Comparison of ENCODE assay signal across 8 cellular contexts in genomic region chr22:42960146-42960509, GRCh38. TPM values are rescaled to one million over a fixed set of nuclear protein-coding genes. Genes with fewer than 3 reads are reported as not detected.
DNase-seq lines count a peak whose midpoint lies in the region; ATAC-seq lines count a peak whose summit lies in the region.

No MANE protein-coding gene starts in this region.

- H3K36me3 Mint-ChIP-seq in effector memory CD8-positive, alpha-beta T cell (ENCODE audit: insufficient read depth), result peaks cover 9% of the 10 kb centered on the region
- H3K36me3 Mint-ChIP-seq in naive thymus-derived CD4-positive, alpha-beta T cell, result peaks cover 4 to 23% (median 8%) of the 10 kb centered on the region in 5 donors

- peaks cover 43% of the 10 kb centered on the region for H3K4me1 ChIP-seq in BLaER1
- H3K4me1 ChIP-seq in naive thymus-derived CD4-positive, alpha-beta T cell (ENCODE audit: control insufficient read depth in 2 of 2, insufficient read depth in 2 of 2, low read length in 2 of 2), result peaks cover 0 to 23% of the 10 kb centered on the region in 2 donors

- no peaks in the 10 kb centered on the region for H3K27me3 Mint-ChIP-seq in effector memory CD8-positive, alpha-beta T cell
- H3K27me3 Mint-ChIP-seq in naive thymus-derived CD4-positive, alpha-beta T cell, result no peaks in the 10 kb centered on the region

- DNase-seq in OCI-M1 (lab: John Stamatoyannopoulos, UW) (peak; percentile 66), NOMO-1 treated with DMSO at 0.1 percent for 48 hours (lab: John Stamatoyannopoulos, UW; ENCODE audit: unreplicated experiment) (no peak), NCI-H526 treated with DMSO at 0.1 percent for 48 hours (lab: John Stamatoyannopoulos, UW) (no peak)
- no peak for DNase-seq in effector memory CD8-positive, alpha-beta T cell
- no peak for DNase-seq in naive thymus-derived CD4-positive, alpha-beta T cell
- DNase-seq in stimulated activated naive CD4-positive, alpha-beta T cell treated with Interleukin-2 at 50 U/mL for 16 hours (lab: John Stamatoyannopoulos, UW), result no peak

- intact Hi-C loops in naive thymus-derived CD4-positive, alpha-beta T cell (cut with micrococcal nuclease), result loop anchor here in 1 of 2 donors (5.0 kb wide), 1 partner anchor 57 kb away; the partner anchor contains the start of gene PACSIN2

- H3K27me3 ChIP-seq in BLaER1, result no peaks in the 10 kb centered on the region
- H3K27me3 ChIP-seq in naive thymus-derived CD4-positive, alpha-beta T cell (ENCODE audit: control insufficient read depth in 2 of 2, insufficient read depth in 2 of 2, low read length in 2 of 2), result no peaks in the 10 kb centered on the region

- peaks cover 98% of the 10 kb centered on the region for H4K20me1 ChIP-seq in BLaER1

- no peak for ATAC-seq in effector memory CD8-positive, alpha-beta T cell (replicated peaks)
- ATAC-seq in naive thymus-derived CD4-positive, alpha-beta T cell, result peak; percentile 50
- ATAC-seq in GM18867 (IDR thresholded peaks at IDR 0.05; ENCODE audit: unreplicated experiment), result no peak

- H3K4me2 ChIP-seq in BLaER1, result peak overlapping the region; percentile 53

- H3K9me3 ChIP-seq in BLaER1, result peaks cover 16% of the 10 kb centered on the region
- no peaks in the 10 kb centered on the region for H3K9me3 ChIP-seq in naive thymus-derived CD4-positive, alpha-beta T cell (ENCODE audit: control insufficient read depth in 2 of 3, low read length in 3 of 3)

- peak overlapping the region; percentile 14 to 59 for H3K27ac Mint-ChIP-seq in effector memory CD8-positive, alpha-beta T cell
- H3K27ac Mint-ChIP-seq in naive thymus-derived CD4-positive, alpha-beta T cell, result peak overlapping the region; percentile 26 to 89 (median 61)

- POLR2A ChIA-PET in naive thymus-derived CD4-positive, alpha-beta T cell (lab: Charles Lee), result interaction anchor here (0.6 to 1.2 kb wide), 2 partner anchors 14 to 40 kb away, joined by 3 to 4 read pairs; no protein-coding TSS in a partner anchor

- no peak overlapping the region for H3K4me3 ChIP-seq in BLaER1
- no peak overlapping the region for H3K4me3 ChIP-seq in naive thymus-derived CD4-positive, alpha-beta T cell (ENCODE audit: low read length)

- H3K9me3 Mint-ChIP-seq in effector memory CD8-positive, alpha-beta T cell, result no peaks in the 10 kb centered on the region
- no peaks in the 10 kb centered on the region for H3K9me3 Mint-ChIP-seq in naive thymus-derived CD4-positive, alpha-beta T cell

- no peak overlapping the region for H3K4me3 Mint-ChIP-seq in effector memory CD8-positive, alpha-beta T cell
- peak overlapping the region; percentile 45 to 75 (median 52) for H3K4me3 Mint-ChIP-seq in naive thymus-derived CD4-positive, alpha-beta T cell

- H3K4me1 Mint-ChIP-seq in effector memory CD8-positive, alpha-beta T cell (ENCODE audit: low read depth in 2 of 2), result peaks cover 30 to 42% of the 10 kb centered on the region in 2 donors
- peaks cover 46 to 89% (median 80%) of the 10 kb centered on the region in 7 donors for H3K4me1 Mint-ChIP-seq in naive thymus-derived CD4-positive, alpha-beta T cell

- peaks cover 34% of the 10 kb centered on the region for H3K36me3 ChIP-seq in BLaER1
- H3K36me3 ChIP-seq in naive thymus-derived CD4-positive, alpha-beta T cell (ENCODE audit: control insufficient read depth in 2 of 3, insufficient read depth in 3 of 3, low read length in 3 of 3), result no peaks in the 10 kb centered on the region

- CTCF ChIA-PET in naive thymus-derived CD4-positive, alpha-beta T cell (lab: Charles Lee), result interaction anchor here (1.0 kb wide), 1 partner anchor 74 kb away, joined by 3 read pairs; no protein-coding TSS in a partner anchor

- no peak overlapping the region for H3K27ac ChIP-seq in BLaER1
- H3K27ac ChIP-seq in naive thymus-derived CD4-positive, alpha-beta T cell (ENCODE audit: low read depth, low read length), result peak overlapping the region; percentile 43

- no peak overlapping the region for H3K9ac ChIP-seq in BLaER1

RNA-seq across cellular contexts. Expression of gene PACSIN2, which starts 54.8 kb away (rescaled TPM):
- total RNA-seq in naive thymus-derived CD4-positive, alpha-beta T cell, result 10 to 100 TPM; 27.6 to 62.5 (median 38.1) TPM
- polyA plus RNA-seq in naive thymus-derived CD4-positive, alpha-beta T cell, result 10 to 100 TPM; 26.6 to 36.3 TPM

Comparison
In these comparisons a context has a peak if more than half of its experiments do, and no peak if none do; other contexts are left out.
1. H3K4me3 Mint-ChIP-seq: peak in naive thymus-derived CD4-positive, alpha-beta T cell (10 of 10); none in effector memory CD8-positive, alpha-beta T cell (0 of 2).